In genomic region chr11:73288873-73289707, GRCh38 we compare ENCODE assay signal across 8 cellular contexts. TPM values are rescaled to one million over a fixed set of nuclear protein-coding genes. Genes with fewer than 3 reads are reported as not detected.
A peak's percentile ranks its signal among the peaks of the same experiment; 100 is the strongest.
DNase-seq lines count a peak whose midpoint lies in the region; ATAC-seq and TF ChIP-seq lines count a peak whose summit lies in the region.

No MANE protein-coding gene starts in this region.

- H4K12ac ChIP-seq in trophoblast cell (ENCODE audit: low read depth, low read length): no peak overlapping the region

- no peaks in the 10 kb centered on the region for H3K36me3 ChIP-seq in SJCRH30
- H3K36me3 ChIP-seq in adrenal gland (replicated peaks in 1 of 2): no peaks in the 10 kb centered on the region
- peaks cover 7 to 11% of the 10 kb centered on the region in 2 experiments for H3K36me3 ChIP-seq in trophoblast cell (ENCODE audit: control insufficient read depth in 1 of 2, insufficient read depth in 2 of 2, low read length in 2 of 2)

- H3K27ac ChIP-seq in SJCRH30 (peak overlapping the region; percentile 33), adrenal gland (peak overlapping the region; percentile 15 to 76 (median 44)), trophoblast cell (ENCODE audit: low read depth, low read length) (peak overlapping the region; percentile 58)

- 15 to 27% (median 21%) methylated on average over 11 to 17 of the region's 17 CpGs for WGBS in adrenal gland, 4 donors
- WGBS in trophoblast cell (ENCODE audit: extremely low coverage, insufficient coverage, insufficient read length): no CpG with 5 or more reads among the region's 17 CpGs

- TF ChIP-seq POLR2A in adrenal gland (IDR thresholded peaks at IDR 0.05): no peak

- peak overlapping the region; percentile 35 for H3K4ac ChIP-seq in trophoblast cell (ENCODE audit: low read depth, low read length)

- H2BK120ac ChIP-seq in trophoblast cell (ENCODE audit: insufficient read depth, low read length, poor library complexity): peak overlapping the region; percentile 27

- no peak overlapping the region for H2BK12ac ChIP-seq in trophoblast cell (ENCODE audit: low read length)

- peak overlapping the region; percentile 44 for H3K18ac ChIP-seq in trophoblast cell (ENCODE audit: low read length)

- peak overlapping the region; percentile 2 for H3K4me2 ChIP-seq in trophoblast cell (ENCODE audit: low read length)

- peak overlapping the region; percentile 57 for H4K91ac ChIP-seq in trophoblast cell (ENCODE audit: low read depth, low read length)

- H2AK5ac ChIP-seq in trophoblast cell (ENCODE audit: low read length): no peak overlapping the region

- H3K4me3 ChIP-seq in SJCRH30 (peak overlapping the region; percentile 49), adrenal gland (no peak overlapping the region), trophoblast cell (ENCODE audit: low read depth, low read length) (no peak overlapping the region)

- no peak overlapping the region for H2AFZ ChIP-seq in trophoblast cell (ENCODE audit: insufficient read depth, low read length, poor library complexity)

- peak overlapping the region; percentile 45 for H3K14ac ChIP-seq in trophoblast cell (ENCODE audit: low read length)

- H3K27me3 ChIP-seq in SJCRH30: 0 out of 2 replicates have a peak, but pooled peaks cover 4% of the 10 kb centered on the region
- no peaks in the 10 kb centered on the region for H3K27me3 ChIP-seq in adrenal gland
- H3K27me3 ChIP-seq in trophoblast cell (ENCODE audit: insufficient read depth, low read length): no peaks in the 10 kb centered on the region

- no peak overlapping the region for H3K9ac ChIP-seq in trophoblast cell (ENCODE audit: low read length)

- H3K23ac ChIP-seq in trophoblast cell (ENCODE audit: low read length): no peak overlapping the region

- ATAC-seq in GM21717 (IDR thresholded peaks at IDR 0.05; ENCODE audit: unreplicated experiment): peak; percentile 68
- ATAC-seq in Right ventricle myocardium superior (ENCODE audit: poor library complexity): peak; percentile 86

- peak overlapping the region; percentile 44 for H4K8ac ChIP-seq in trophoblast cell (ENCODE audit: low read depth, low read length)

- H2BK5ac ChIP-seq in trophoblast cell (ENCODE audit: low read depth, low read length, poor library complexity): peak overlapping the region; percentile 11

- intact Hi-C loops in adrenal gland (cut with DNase I): no loop called here
- intact Hi-C loops in Right ventricle myocardium superior (cut with DNase I): loop anchor here (5.0 kb wide), 2 partner anchors 52 to 102 kb away; no protein-coding TSS in a partner anchor

- H3K9me3 ChIP-seq in SJCRH30 (replicated peaks) (no peaks in the 10 kb centered on the region), adrenal gland (replicated peaks in 1 of 3) (no peaks in the 10 kb centered on the region), trophoblast cell (ENCODE audit: insufficient read depth, low read depth, low read length) (no peaks in the 10 kb centered on the region)

- H3K79me1 ChIP-seq in trophoblast cell (ENCODE audit: low read length): peaks cover 7% of the 10 kb centered on the region

- peaks cover 6% of the 10 kb centered on the region; the same call in 1 of the 2 replicates for H3K4me1 ChIP-seq in SJCRH30
- H3K4me1 ChIP-seq in adrenal gland (replicated peaks in 1 of 2): peaks cover 0 to 28% of the 10 kb centered on the region in 2 donors
- peaks cover 28 to 47% of the 10 kb centered on the region in 2 experiments for H3K4me1 ChIP-seq in trophoblast cell (ENCODE audit: control insufficient read depth in 1 of 2, insufficient read depth in 2 of 2, low read length in 2 of 2)

- peak; percentile 80 to 97 (median 94) for TF ChIP-seq CTCF in adrenal gland (IDR thresholded peaks at IDR 0.05)

- DNase-seq in ELF-1 (ENCODE audit: low read depth, low spot score) (peak; percentile 90), KG1 (lab: John Stamatoyannopoulos, UW) (peak; percentile 74), SJCRH30 (peak; percentile 71 to 90), adrenal gland (peak; percentile 70 to 87 (median 75)), Right ventricle myocardium superior (peak; percentile 81), trophoblast cell (peak; percentile 73 to 90)
- no peak for DNase-seq in NK-92 treated with Interleukin-12 subunit alpha and Interleukin-12 subunit beta, amount 100 ng/mL, for 24 hours (lab: John Stamatoyannopoulos, UW)

- H3K79me2 ChIP-seq in trophoblast cell (ENCODE audit: control insufficient read depth, insufficient read depth, low read length, poor library complexity): peaks cover 9% of the 10 kb centered on the region

RNA-seq across cellular contexts. Expression of gene P2RY6, which starts 17.0 kb away (rescaled TPM):
- total RNA-seq in SJCRH30 (2014; rRNA removed; shearing (Covaris generic)): 0.08 TPM in 1 of 2 replicates, not detected in the other
- total RNA-seq in adrenal gland: 1 to 10 TPM; 3.7 to 5.9 (median 4.6) TPM
- 1 to 10 TPM in 1 of 3 donors, under 1 TPM in 2; 0.75 to 2.3 (median 0.97) TPM for polyA plus RNA-seq in adrenal gland
- total RNA-seq in Right ventricle myocardium superior: 2.1 TPM
- 45.7 and 47.8 TPM in 2 replicates for polyA plus RNA-seq in trophoblast cell (2013)

RNA-seq across cellular contexts. Expression of gene ARHGEF17, which starts 19.0 kb away (rescaled TPM):
- 7.8 and 12.0 TPM in 2 replicates for total RNA-seq in SJCRH30 (2014; rRNA removed; shearing (Covaris generic))
- total RNA-seq in adrenal gland (10 to 100 TPM; 12.7 to 35.5 (median 22.7) TPM), Right ventricle myocardium superior (51.5 TPM)
- 10 to 100 TPM in 2 of 3 donors, 1 to 10 TPM in 1; 8.1 to 48.2 (median 18.8) TPM for polyA plus RNA-seq in adrenal gland
- 31.0 and 31.5 TPM in 2 replicates for polyA plus RNA-seq in trophoblast cell (2013)
